In genomic region chr15:82297546-82297945, GRCh38 we compare ENCODE assay signal across 12 cellular contexts.
"Had no signal": no experiment of that assay in that cellular context is flagged by ENCODE, and none has a peak within 500 bp of the region (broad histone marks: within the 10 kb centered on the region; RNA-seq: fewer than 3 reads in every experiment).

No MANE protein-coding gene starts in this region.

- H3K27me3 Mint-ChIP-seq: type B pancreatic cell had no signal

- ATAC-seq: stimulated activated naive CD8-positive, alpha-beta T cell treated with anti-CD3 and anti-CD28 coated beads, Interleukin-15, Interleukin-2, amounts not matched to agents 100 U/mL and 50 U/mL, for 24 hours had no signal

- H3K9me3 ChIP-seq: suprapubic skin had no signal

- H3K27ac Mint-ChIP-seq: activated naive CD4-positive, alpha-beta T cell treated with anti-CD3 and anti-CD28 coated beads for 36 hours; nephron progenitor cell; type B pancreatic cell had no signal

- H3K36me3 ChIP-seq: brain microvascular endothelial cell, suprapubic skin had no signal

- H3K36me3 Mint-ChIP-seq: type B pancreatic cell had no signal

- DNase-seq: activated CD4-positive, alpha-beta T cell treated with anti-CD3 and anti-CD28 coated beads, Interleukin-2, amount 50 U/mL, for 48 hours; activated naive CD4-positive, alpha-beta T cell treated with anti-CD3 and anti-CD28 coated beads for 36 hours; brain microvascular endothelial cell; dermis blood vessel endothelial cell; erythroblast; kidney glomerular epithelial cell; nephron progenitor cell; stimulated activated CD4-positive, alpha-beta T cell treated with anti-CD3 and anti-CD28 coated beads, Interleukin-12 subunit alpha, Interleukin-12 subunit beta, amount 100 ng/mL, for 4 hours; stimulated activated naive CD8-positive, alpha-beta T cell treated with anti-CD3 and anti-CD28 coated beads, Interleukin-15, Interleukin-2, amounts not matched to agents 100 U/mL and 50 U/mL, for 24 hours had no signal

- H3K27ac ChIP-seq: brain microvascular endothelial cell, hepatocyte, suprapubic skin had no signal

- H3K27me3 ChIP-seq: brain microvascular endothelial cell, hepatocyte had no signal

- H3K4me3 ChIP-seq: hepatocyte, suprapubic skin had no signal

- H3K4me3 Mint-ChIP-seq: nephron progenitor cell, type B pancreatic cell had no signal

- H3K9me3 Mint-ChIP-seq: activated naive CD4-positive, alpha-beta T cell treated with anti-CD3 and anti-CD28 coated beads for 36 hours; nephron progenitor cell; type B pancreatic cell had no signal
